ENCODE assay signal across 23 cellular contexts in the genomic region with DNA sequence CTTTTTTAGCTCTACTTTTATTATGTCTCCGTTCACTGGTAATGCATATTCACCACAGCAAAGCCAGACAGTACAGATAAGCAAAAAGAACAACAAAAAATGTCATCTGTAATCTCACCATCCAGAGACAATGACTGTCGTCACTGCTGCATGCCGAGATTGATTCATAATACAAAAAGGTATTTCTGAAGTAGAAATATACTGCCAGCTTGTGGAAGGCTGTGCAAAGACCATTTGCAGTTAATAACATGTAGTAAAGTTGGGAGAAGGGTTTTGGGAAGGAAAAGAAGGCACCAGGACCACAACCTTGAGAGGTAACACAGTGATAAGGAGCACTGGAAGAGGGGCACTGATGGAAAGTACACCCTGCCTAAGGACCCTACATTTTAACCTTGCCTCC.
"Had no signal": no experiment of that assay in that cellular context is flagged by ENCODE, and none has a peak within 500 bp of the region (broad histone marks: within the 10 kb centered on the region; RNA-seq: fewer than 3 reads in every experiment).

No MANE protein-coding gene starts in this region.

- H3K27ac ChIP-seq: ascending aorta, SK-N-MC had no signal

- FAIRE-seq: colon, TTC549 had no signal

- H3K27me3 ChIP-seq: ascending aorta had no signal

- H3K4me1 ChIP-seq: ascending aorta had no signal

- H3K36me3 ChIP-seq: ascending aorta had no signal

- DNase-seq: activated CD4-positive, alpha-beta T cell treated with anti-CD3 and anti-CD28 coated beads for 48 hours; activated CD4-positive, alpha-beta T cell treated with anti-CD3 and anti-CD28 coated beads, Interleukin-2, amount 50 U/mL, for 4 hours; activated CD8-positive, alpha-beta memory T cell treated with anti-CD3 and anti-CD28 coated beads, Interleukin-2, amount 50 U/mL, for 48 hours; activated CD8-positive, alpha-beta T cell treated with anti-CD3 and anti-CD28 coated beads, Interleukin-2, amount 10 ng/mL, durations not matched to agents 7 days and 5 days; activated effector memory CD4-positive, alpha-beta T cell treated with anti-CD3 and anti-CD28 coated beads, Interleukin-2, amount 50 U/mL, for 16 hours; activated naive CD4-positive, alpha-beta T cell treated with Interleukin-2 at 50 U/mL for 16 hours; activated naive CD8-positive, alpha-beta T cell treated with anti-CD3 and anti-CD28 coated beads, Interleukin-2, amount 50 U/mL, for 24 hours; activated T-cell treated with anti-CD3 and anti-CD28 coated beads, Interleukin-2, amount 50 U/mL, for 24 hours; amniotic stem cell; KG1; NCI-H1048; NCI-H187; NCI-H2081; NCI-H510A treated with DMSO at 0.1 percent for 48 hours; NCI-H69; RPMI8226; T-cell; T-helper 2 cell; T1000 had no signal

- H3K4me3 ChIP-seq: ascending aorta, SK-N-MC had no signal

- H3K9me3 ChIP-seq: ascending aorta had no signal
